In the genomic region with DNA sequence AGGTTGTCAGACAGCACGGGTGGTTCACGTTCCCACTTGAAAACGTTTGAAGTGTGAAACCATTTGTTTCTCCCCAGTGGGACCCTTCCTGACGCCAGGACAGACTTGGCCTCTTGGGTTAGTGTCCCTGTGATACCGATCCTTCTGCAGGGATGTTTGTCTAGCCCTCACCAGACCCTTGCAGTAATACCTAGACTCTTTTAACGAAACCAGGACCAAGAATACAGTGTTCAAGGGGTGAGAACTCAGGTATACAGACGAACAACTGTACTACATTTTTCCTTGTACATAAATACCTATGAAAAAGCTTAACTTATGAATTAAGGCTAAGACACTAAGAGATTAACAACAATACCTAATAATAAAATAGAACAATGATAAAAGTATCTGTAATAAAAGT, we compare ENCODE assay signal across 10 cellular contexts.
A peak's percentile ranks its signal among the peaks of the same experiment; 100 is the strongest.
DNase-seq lines count a peak whose midpoint lies in the region; ATAC-seq and TF ChIP-seq lines count a peak whose summit lies in the region.
"Had no signal": no experiment of that assay in that cellular context is flagged by ENCODE, and none has a peak within 500 bp of the region (broad histone marks: within the 10 kb centered on the region; RNA-seq: fewer than 3 reads in every experiment).

No MANE protein-coding gene starts in this region.

- TF ChIP-seq CTCF in CD8-positive, alpha-beta T cell (IDR thresholded peaks at IDR 0.05) = no peak
- no peak for TF ChIP-seq CTCF in endodermal cell (conservative IDR thresholded peaks at IDR 0.05)

- H3K36me3 ChIP-seq in CD8-positive, alpha-beta T cell (ENCODE audit: insufficient read depth, low read length) = no peaks in the 10 kb centered on the region
- no peaks in the 10 kb centered on the region for H3K36me3 ChIP-seq in endodermal cell (ENCODE audit: control insufficient read depth, insufficient read depth, low read length)

- no peak overlapping the region for H3K27ac Mint-ChIP-seq in CD8-positive, alpha-beta T cell
- H3K27ac Mint-ChIP-seq in endodermal cell = no peak overlapping the region
- H3K27ac Mint-ChIP-seq: H9 had no signal

- H3K9ac ChIP-seq in endodermal cell (ENCODE audit: extremely low read depth, low read length, poor library complexity, severe bottlenecking) = no peak overlapping the region

- WGBS in endodermal cell (ENCODE audit: insufficient coverage in 1 of 2, insufficient read length in 1 of 2), 2 experiments = 87 to 88% methylated on average over 5 to 7 of the region's 7 CpGs

- DNase-seq in CD8-positive, alpha-beta T cell = no peak
- no peak for DNase-seq in activated T-cell treated with anti-CD3 and anti-CD28 coated beads, Interleukin-2, amount 50 U/mL, for 4 hours
- DNase-seq in ACHN (no peak), endodermal cell (no peak), amygdala (lab: John Stamatoyannopoulos, UW) (no peak), NCI-H2029 (lab: John Stamatoyannopoulos, UW) (no peak)
- DNase-seq: Caco-2, H9 had no signal

- H3K9me3 ChIP-seq in CD8-positive, alpha-beta T cell (ENCODE audit: low read length) = no peaks in the 10 kb centered on the region
- no peaks in the 10 kb centered on the region for H3K9me3 ChIP-seq in endodermal cell (ENCODE audit: control insufficient read depth, low read length)
- H3K9me3 ChIP-seq: Caco-2 had no signal

- ATAC-seq in CD8-positive, alpha-beta T cell = peak; percentile 33
- peak; percentile 64 for ATAC-seq in GM19395 (IDR thresholded peaks at IDR 0.05; ENCODE audit: unreplicated experiment)
- ATAC-seq in HG03025 (IDR thresholded peaks at IDR 0.05; ENCODE audit: low FRiP score, unreplicated experiment) = peak; percentile 45
- ATAC-seq in activated T-cell treated with anti-CD3 and anti-CD28 coated beads, Interleukin-2, amount 50 U/mL, for 4 hours = peak; percentile 6 to 32

- POLR2A ChIA-PET in CD8-positive, alpha-beta T cell (lab: Charles Lee) = interaction anchor here (1.3 kb wide), 1 partner anchor 13 kb away, joined by 3 read pairs; no protein-coding TSS in a partner anchor

- H3K27me3 Mint-ChIP-seq in CD8-positive, alpha-beta T cell (ENCODE audit: low read depth) = peaks cover 23% of the 10 kb centered on the region
- H3K27me3 Mint-ChIP-seq in activated T-cell treated with anti-CD3 and anti-CD28 coated beads, Interleukin-2, amount 50 U/mL, for 4 hours (ENCODE audit: low read depth) = peaks cover 13% of the 10 kb centered on the region
- peaks cover 14% of the 10 kb centered on the region for H3K27me3 Mint-ChIP-seq in endodermal cell (ENCODE audit: insufficient read depth)

- no peak overlapping the region for H3K27ac ChIP-seq in CD8-positive, alpha-beta T cell (ENCODE audit: low read depth, low read length)
- H3K27ac ChIP-seq in endodermal cell (ENCODE audit: low read depth, low read length) = no peak overlapping the region

- peaks cover 20% of the 10 kb centered on the region for H3K4me1 ChIP-seq in CD8-positive, alpha-beta T cell (ENCODE audit: insufficient read depth, low read length)
- H3K4me1 ChIP-seq in endodermal cell (ENCODE audit: control insufficient read depth, insufficient read depth, low read length) = no peaks in the 10 kb centered on the region
- H3K4me1 ChIP-seq: Caco-2 had no signal

- H3K4me3 Mint-ChIP-seq in CD8-positive, alpha-beta T cell = peak overlapping the region; percentile 78
- peak overlapping the region; percentile 66 for H3K4me3 Mint-ChIP-seq in activated T-cell treated with anti-CD3 and anti-CD28 coated beads, Interleukin-2, amount 50 U/mL, for 4 hours
- no peak overlapping the region for H3K4me3 Mint-ChIP-seq in endodermal cell
- H3K4me3 Mint-ChIP-seq: H9 had no signal

- H3K9me3 Mint-ChIP-seq in CD8-positive, alpha-beta T cell = no peaks in the 10 kb centered on the region
- H3K9me3 Mint-ChIP-seq in activated T-cell treated with anti-CD3 and anti-CD28 coated beads, Interleukin-2, amount 50 U/mL, for 4 hours = no peaks in the 10 kb centered on the region
- H3K9me3 Mint-ChIP-seq in endodermal cell = no peaks in the 10 kb centered on the region
- H3K9me3 Mint-ChIP-seq: H9 had no signal

- H3K36me3 Mint-ChIP-seq in CD8-positive, alpha-beta T cell = no peaks in the 10 kb centered on the region
- H3K36me3 Mint-ChIP-seq in activated T-cell treated with anti-CD3 and anti-CD28 coated beads, Interleukin-2, amount 50 U/mL, for 4 hours (ENCODE audit: insufficient read depth) = no peaks in the 10 kb centered on the region
- no peaks in the 10 kb centered on the region for H3K36me3 Mint-ChIP-seq in endodermal cell (ENCODE audit: low read depth)

- intact Hi-C loops in CD8-positive, alpha-beta T cell (cut with DNase I, micrococcal nuclease) = no loop called here

- H3K27me3 ChIP-seq in CD8-positive, alpha-beta T cell (ENCODE audit: insufficient read depth, low read length) = no peaks in the 10 kb centered on the region
- no peaks in the 10 kb centered on the region for H3K27me3 ChIP-seq in endodermal cell (ENCODE audit: control insufficient read depth, insufficient read depth, low read length, poor library complexity, severe bottlenecking)

- CTCF ChIA-PET in CD8-positive, alpha-beta T cell (lab: Charles Lee) = interaction anchor here (1.1 to 1.5 kb wide), 2 partner anchors 11 to 22 kb away, joined by 3 read pairs; no protein-coding TSS in a partner anchor

- H3K4me3 ChIP-seq in CD8-positive, alpha-beta T cell (ENCODE audit: low read depth, low read length) = peak overlapping the region; percentile 14
- H3K4me3 ChIP-seq in endodermal cell (ENCODE audit: low read length) = no peak overlapping the region

- peaks cover 24% of the 10 kb centered on the region for H3K4me1 Mint-ChIP-seq in CD8-positive, alpha-beta T cell (ENCODE audit: low read depth)
- H3K4me1 Mint-ChIP-seq in activated T-cell treated with anti-CD3 and anti-CD28 coated beads, Interleukin-2, amount 50 U/mL, for 4 hours (ENCODE audit: low read depth) = peaks cover 23% of the 10 kb centered on the region
- no peaks in the 10 kb centered on the region for H3K4me1 Mint-ChIP-seq in endodermal cell
- H3K4me1 Mint-ChIP-seq: H9 had no signal

- in situ Hi-C loops in ACHN (cut with HindIII; ENCODE audit: low pct_ligation_motif_present, low pct_unique_long_range_greater_than_20kb, low sequenced_read_pairs) = no loop called here
